8 cellular contexts compared by ENCODE assay signal in genomic region chr1:93304716-93305138, GRCh38. TPM values are rescaled to one million over a fixed set of nuclear protein-coding genes. Genes with fewer than 3 reads are reported as not detected.
A peak's percentile ranks its signal among the peaks of the same experiment; 100 is the strongest.
DNase-seq lines count a peak whose midpoint lies in the region; ATAC-seq and TF ChIP-seq lines count a peak whose summit lies in the region.

No MANE protein-coding gene starts in this region.

- no peak overlapping the region for H3K27ac ChIP-seq in HEK293 (ENCODE audit: extremely low read depth, low read depth, low read length)
- no peak overlapping the region for H3K27ac ChIP-seq in naive thymus-derived CD4-positive, alpha-beta T cell (ENCODE audit: low read depth, low read length)
- H3K27ac ChIP-seq in tibial artery, result no peak overlapping the region

- ATAC-seq in naive thymus-derived CD4-positive, alpha-beta T cell, result peak; percentile 78
- ATAC-seq in GM19023 (IDR thresholded peaks at IDR 0.05; ENCODE audit: unreplicated experiment), result no peak

- no peak overlapping the region for H3K4me3 Mint-ChIP-seq in naive thymus-derived CD4-positive, alpha-beta T cell

- CTCF ChIA-PET in HEK293 (lab: Yijun Ruan, JAX), result interaction anchor here (0.5 to 2.2 kb wide), 73 partner anchors 8 to 1527 kb away, joined by 3 to 21 read pairs (median 4); no protein-coding TSS in a partner anchor
- CTCF ChIA-PET in naive thymus-derived CD4-positive, alpha-beta T cell (lab: Charles Lee), result interaction anchor here (0.6 to 1.6 kb wide), 25 partner anchors 12 to 541 kb away, joined by 3 to 10 read pairs (median 4); no protein-coding TSS in a partner anchor

- no peak overlapping the region for H3K27ac Mint-ChIP-seq in naive thymus-derived CD4-positive, alpha-beta T cell

- peak; percentile 14 for DNase-seq in DMS79 (lab: John Stamatoyannopoulos, UW)
- peak; percentile 70 for DNase-seq in NCI-H2196 (lab: John Stamatoyannopoulos, UW; ENCODE audit: unreplicated experiment)
- DNase-seq in epidermal melanocyte (ENCODE audit: insufficient read length, low spot score), result peak; percentile 47
- DNase-seq in naive thymus-derived CD4-positive, alpha-beta T cell, result peak in 8 of 9 donors; percentile 24 to 72 (median 54)
- peak in 1 of 2 donors; percentile 33 for DNase-seq in tibial artery

- H3K36me3 Mint-ChIP-seq in naive thymus-derived CD4-positive, alpha-beta T cell, result peaks cover under 1 to 17% (median 11%) of the 10 kb centered on the region in 5 donors

- H3K4me1 ChIP-seq in HEK293 (ENCODE audit: control insufficient read depth, insufficient read depth, low read length) (no peaks in the 10 kb centered on the region), tibial artery (no peaks in the 10 kb centered on the region)
- no peaks in the 10 kb centered on the region for H3K4me1 ChIP-seq in naive thymus-derived CD4-positive, alpha-beta T cell (ENCODE audit: control insufficient read depth in 2 of 2, insufficient read depth in 2 of 2, low read length in 2 of 2)

- H3K27me3 ChIP-seq in naive thymus-derived CD4-positive, alpha-beta T cell (ENCODE audit: control insufficient read depth in 2 of 2, insufficient read depth in 2 of 2, low read length in 2 of 2), result no peaks in the 10 kb centered on the region
- H3K27me3 ChIP-seq in tibial artery, result no peaks in the 10 kb centered on the region

- H3K4me3 ChIP-seq in HEK293 (ENCODE audit: low read depth, low read length), result no peak overlapping the region
- no peak overlapping the region for H3K4me3 ChIP-seq in WI38 (ENCODE audit: low read depth, low read length)
- H3K4me3 ChIP-seq in naive thymus-derived CD4-positive, alpha-beta T cell (ENCODE audit: low read length), result no peak overlapping the region
- no peak overlapping the region for H3K4me3 ChIP-seq in tibial artery

- H3K27me3 Mint-ChIP-seq in naive thymus-derived CD4-positive, alpha-beta T cell, result no peaks in the 10 kb centered on the region

- intact Hi-C loops in naive thymus-derived CD4-positive, alpha-beta T cell (cut with micrococcal nuclease), result loop anchor here (1.0 to 10.0 kb wide), 14 partner anchors 40 to 540 kb away; partner anchors contain the start of gene DR1 (in 2 of the 2)
- intact Hi-C loops in tibial artery (cut with DNase I; ENCODE audit: low total_unique reads), result no loop called here

- no peaks in the 10 kb centered on the region for H3K9me3 Mint-ChIP-seq in naive thymus-derived CD4-positive, alpha-beta T cell

- H3K4me1 Mint-ChIP-seq in naive thymus-derived CD4-positive, alpha-beta T cell, result peaks cover 0 to 4% (median 0%) of the 10 kb centered on the region in 7 donors

- H3K36me3 ChIP-seq in HEK293 (ENCODE audit: control insufficient read depth in 2 of 2, insufficient read depth in 1 of 2, low read length in 2 of 2) (no peaks in the 10 kb centered on the region), tibial artery (peaks cover 0 to 7% (median 0%) of the 10 kb centered on the region in 3 donors)
- H3K36me3 ChIP-seq in naive thymus-derived CD4-positive, alpha-beta T cell (ENCODE audit: control insufficient read depth in 2 of 3, insufficient read depth in 3 of 3, low read length in 3 of 3), result peaks cover 0 to 8% (median 0%) of the 10 kb centered on the region in 3 experiments

- POLR2A ChIA-PET in HEK293 (lab: Yijun Ruan, JAX), result interaction anchor here (0.9 to 1.5 kb wide), 3 partner anchors 41 to 318 kb away, joined by 3 to 10 read pairs (median 3); partner anchors contain the start of gene DR1
- POLR2A ChIA-PET in naive thymus-derived CD4-positive, alpha-beta T cell (lab: Charles Lee), result interaction anchor here (0.7 to 2.3 kb wide), 4 partner anchors 33 to 541 kb away, joined by 3 to 7 read pairs (median 4); partner anchors contain the start of gene DR1

- H3K9me3 ChIP-seq in HEK293 (ENCODE audit: control insufficient read depth, insufficient read depth, low read depth, low read length) (no peaks in the 10 kb centered on the region), tibial artery (no peaks in the 10 kb centered on the region)
- H3K9me3 ChIP-seq in naive thymus-derived CD4-positive, alpha-beta T cell (ENCODE audit: control insufficient read depth in 2 of 3, low read length in 3 of 3), result no peaks in the 10 kb centered on the region

- TF ChIP-seq CTCF in HEK293 (tag by site-specific recombination; IDR thresholded peaks at IDR 0.05) (no peak), WI38 (IDR thresholded peaks at IDR 0.05; ENCODE audit: low read depth, low read length) (peak; percentile 66), tibial artery (IDR thresholded peaks at IDR 0.05) (peak; percentile 73 to 75)

TF ChIP-seq in HEK293, 187 proteins besides CTCF, POLR2A, EP300 and RAD21:
- TF ChIP-seq GFI1B (tag by site-specific recombination; IDR thresholded peaks at IDR 0.05) (no peak), ZNF654 (tag by site-specific recombination; IDR thresholded peaks at IDR 0.05; ENCODE audit: low read depth) (peak; percentile 91), ZSCAN30 (tag by site-specific recombination; IDR thresholded peaks at IDR 0.05) (0 out of 2 replicates have a peak, but pooled peaks have one; percentile 20), ZNF660 (tag by site-specific recombination; IDR thresholded peaks at IDR 0.05) (peak; percentile 71; the same call in 1 of the 2 replicates)

RNA-seq across cellular contexts. Expression of gene DR1, which starts 41.0 kb away (rescaled TPM):
- 100 to 1,000 TPM in 1 of 5 experiments, 10 to 100 TPM in 4; 46.2 to 104 (median 62.7) TPM for total RNA-seq in naive thymus-derived CD4-positive, alpha-beta T cell
- 10 to 100 TPM; 57.9 to 84.3 TPM for polyA plus RNA-seq in naive thymus-derived CD4-positive, alpha-beta T cell
